22 cellular contexts compared by ENCODE assay signal in genomic region chr14:101008196-101008595, GRCh38.
"Had no signal": no experiment of that assay in that cellular context is flagged by ENCODE, and none has a peak within 500 bp of the region (broad histone marks: within the 10 kb centered on the region; RNA-seq: fewer than 3 reads in every experiment).

No MANE protein-coding gene starts in this region.

- H3K4me3 ChIP-seq: smooth muscle cell, thoracic aorta, vagina had no signal

- DNase-seq: activated CD4-positive, alpha-beta T cell treated with anti-CD3 and anti-CD28 coated beads for 48 hours; activated CD8-positive, alpha-beta memory T cell treated with anti-CD3 and anti-CD28 coated beads, Interleukin-2, amount 50 U/mL, for 4 hours; activated CD8-positive, alpha-beta T cell treated with anti-CD3 and anti-CD28 coated beads, Interleukin-2, amount 10 ng/mL, durations not matched to agents 7 days and 5 days; activated gamma-delta T cell treated with Interleukin-2 at 50 U/mL for 16 hours; activated T-cell treated with anti-CD3 and anti-CD28 coated beads, Interleukin-2, amount 50 U/mL, for 48 hours; effector memory CD4-positive, alpha-beta T cell; foreskin keratinocyte; glutamatergic neuron; mammary epithelial cell; naive B cell; right cardiac atrium; stimulated activated naive CD8-positive, alpha-beta T cell treated with anti-CD3 and anti-CD28 coated beads, Interleukin-15, amount 100 ng/mL, for 72 hours; T-helper 2 cell had no signal

- H3K4me1 Mint-ChIP-seq: central memory CD8-positive, alpha-beta T cell; stimulated activated naive CD8-positive, alpha-beta T cell treated with anti-CD3 and anti-CD28 coated beads, Interleukin-15, amount 100 ng/mL, for 72 hours had no signal

- H3K9me3 ChIP-seq: neutrophil, vagina had no signal

- H3K36me3 Mint-ChIP-seq: activated naive CD8-positive, alpha-beta T cell; brain had no signal

- H3K36me3 ChIP-seq: neutrophil, thoracic aorta, vagina had no signal

- H3K27ac Mint-ChIP-seq: activated CD8-positive, alpha-beta T cell treated with anti-CD3 and anti-CD28 coated beads, Interleukin-2, amount 10 ng/mL, durations not matched to agents 7 days and 5 days; activated naive CD8-positive, alpha-beta T cell; naive B cell; progenitor cell of endocrine pancreas; WTC11 had no signal

- H3K27ac ChIP-seq: foreskin keratinocyte, neutrophil, thoracic aorta, vagina had no signal

- H3K4me3 Mint-ChIP-seq: activated CD8-positive, alpha-beta T cell treated with anti-CD3 and anti-CD28 coated beads, Interleukin-2, amount 10 ng/mL, durations not matched to agents 7 days and 5 days; activated naive CD8-positive, alpha-beta T cell; brain; central memory CD8-positive, alpha-beta T cell; naive B cell; stimulated activated naive CD8-positive, alpha-beta T cell treated with anti-CD3 and anti-CD28 coated beads, Interleukin-15, amount 100 ng/mL, for 72 hours; WTC11 had no signal

- H3K4me2 ChIP-seq: smooth muscle cell had no signal

- H3K4me1 ChIP-seq: foreskin keratinocyte had no signal

- H3K27me3 ChIP-seq: foreskin keratinocyte, vagina had no signal
